In genomic region chr2:222613715-222614331, GRCh38 we compare ENCODE assay signal across 8 cellular contexts. TPM values are rescaled to one million over a fixed set of nuclear protein-coding genes. Genes with fewer than 3 reads are reported as not detected.
A peak's percentile ranks its signal among the peaks of the same experiment; 100 is the strongest.
DNase-seq lines count a peak whose midpoint lies in the region; ATAC-seq, FAIRE-seq and TF ChIP-seq lines count a peak whose summit lies in the region.

No MANE protein-coding gene starts in this region.

- WGBS in A549 (ENCODE audit: missing lambda C conversion rate): 48% methylated on average over 3 of the region's 3 CpGs

- POLR2A ChIA-PET in A549 (lab: Yijun Ruan, JAX): no interaction called here

- no peaks in the 10 kb centered on the region for H3K9me3 ChIP-seq in A549
- no peaks in the 10 kb centered on the region for H3K9me3 ChIP-seq in MM.1S (replicated peaks; ENCODE audit: insufficient read depth, low read length)

- TF ChIP-seq RAD21 in A549 (conservative IDR thresholded peaks at IDR 0.05 in 1 of 2, IDR thresholded peaks at IDR 0.05 in 1 of 2): peak; percentile 64 to 66

- peaks cover 9% of the 10 kb centered on the region; the same call in 1 of the 2 replicates for H3K36me3 ChIP-seq in MM.1S (replicated peaks; ENCODE audit: insufficient read depth, low read length)

- no peaks in the 10 kb centered on the region for H3K4me1 ChIP-seq in A549
- H3K4me1 ChIP-seq in MM.1S (ENCODE audit: low read length): no peaks in the 10 kb centered on the region

- H3K4me3 ChIP-seq in A549 (no peak overlapping the region), GM12865 (ENCODE audit: low read depth, low read length) (no peak overlapping the region), HFF-Myc (replicated peaks; ENCODE audit: low read depth, low read length) (no peak overlapping the region), MM.1S (ENCODE audit: low read length) (no peak overlapping the region)

- no peak for TF ChIP-seq POLR2A in A549 (IDR thresholded peaks at IDR 0.05; ENCODE audit: low read length)

- no peak for FAIRE-seq in A549 (lab: Jason Lieb, UNC)

- peaks cover 4% of the 10 kb centered on the region; the same call in 1 of the 2 replicates for H3F3A ChIP-seq in MM.1S (ENCODE audit: insufficient read depth, low read length)

- TF ChIP-seq CTCF in A549 (IDR thresholded peaks at IDR 0.05) (peak; percentile 75), GM12865 (IDR thresholded peaks at IDR 0.05; ENCODE audit: insufficient read depth, low read depth, low read length, missing control alignments) (peak; percentile 61), HFF-Myc (IDR thresholded peaks at IDR 0.05; ENCODE audit: low read depth, low read length, missing control alignments) (peak; percentile 72), MM.1S (IDR thresholded peaks at IDR 0.05; ENCODE audit: low read length) (peak; percentile 69)

- peak; percentile 92 to 97 for ATAC-seq in A549

- H3K27ac ChIP-seq in A549: no peak overlapping the region
- H3K27ac ChIP-seq in MM.1S (ENCODE audit: low read length): no peak overlapping the region

- no peak overlapping the region for H2AFZ ChIP-seq in MM.1S (ENCODE audit: low read length)

- no peak overlapping the region for H3K9ac ChIP-seq in MM.1S (ENCODE audit: low read length)

- H3K79me2 ChIP-seq in MM.1S (ENCODE audit: low read length): peaks cover 27% of the 10 kb centered on the region

- CTCF ChIA-PET in A549 (lab: Yijun Ruan, JAX): interaction anchor here (0.7 to 1.6 kb wide), 7 partner anchors 11 to 588 kb away, joined by 3 to 5 read pairs (median 4); no protein-coding TSS in a partner anchor

- H3K27me3 ChIP-seq in MM.1S (replicated peaks; ENCODE audit: insufficient read depth, low read length): no peaks in the 10 kb centered on the region

- no peaks in the 10 kb centered on the region; the same call in 1 of the 2 replicates for H4K20me1 ChIP-seq in MM.1S (ENCODE audit: insufficient read depth, low read length)

- DNase-seq in A549 (ENCODE audit: low read depth in 1 of 2, low spot score in 1 of 2) (peak; percentile 66 to 71), GM12865 (ENCODE audit: low read depth) (peak; percentile 57), HFF-Myc (ENCODE audit: extremely low read depth, low read depth) (peak; percentile 22), MM.1S (peak; percentile 51), SHP77 treated with DMSO at 0.1 percent for 48 hours (lab: John Stamatoyannopoulos, UW) (peak; percentile 14), fibroblast of gingiva (ENCODE audit: low read depth) (peak; percentile 56), non-pigmented ciliary epithelial cell (ENCODE audit: low read depth) (peak; percentile 28)
- DNase-seq in activated CD4-positive, CD25-positive, alpha-beta regulatory T cell (lab: John Stamatoyannopoulos, UW): no peak

- TF ChIP-seq EP300 in A549 (IDR thresholded peaks at IDR 0.05): no peak

- H3K9me2 ChIP-seq in MM.1S (replicated peaks; ENCODE audit: insufficient read depth, low read length): no peaks in the 10 kb centered on the region

- H3K4me2 ChIP-seq in A549: no peak overlapping the region
- H3K4me2 ChIP-seq in MM.1S (ENCODE audit: low read depth, low read length): no peak overlapping the region

TF ChIP-seq in A549, 52 proteins besides CTCF, POLR2A, EP300 and RAD21:
- peak; percentile 44; the same call in 1 of the 3 replicates for TF ChIP-seq SMC3 (IDR thresholded peaks at IDR 0.05)
- TF ChIP-seq RARB (CRISPR knock-in tag; IDR thresholded peaks at IDR 0.05): no peak
- TF ChIP-seq CHD2 (IDR thresholded peaks at IDR 0.05; ENCODE audit: low read length, partially characterized antibody): no peak
- TF ChIP-seq E2F6 (IDR thresholded peaks at IDR 0.05; ENCODE audit: borderline replicate concordance, low read depth): no peak

RNA-seq across cellular contexts. Expression of gene FARSB, which starts 42.1 kb away (rescaled TPM):
- polyA plus RNA-seq in A549 (2011; rRNA removed) (67.3 and 77.4 TPM in 2 replicates), A549 (2017; fragmentation: RNase III; extraction: RNeasy Plus Mini Kit Qiagen cat#74134 plus additional on column Dnase treatment) (41.0 to 50.4 TPM (median 42.1 TPM) in 3 replicates)
- 27.6 and 29.2 TPM in 2 replicates for polyA plus RNA-seq in A549 (2012; cell fraction: cytosol; rRNA removed)
- polyA plus RNA-seq in A549 (2012; cell fraction: nucleus; rRNA removed): 13.1 and 18.4 TPM in 2 replicates
- polyA minus RNA-seq in A549 (2011; rRNA and poly(A)+ RNA removed): 28.0 and 31.9 TPM in 2 replicates

RNA-seq across cellular contexts. Expression of gene MOGAT1, which starts 57.6 kb away (rescaled TPM):
- polyA plus RNA-seq in A549 (2011; rRNA removed): not detected in 2 replicates
- polyA plus RNA-seq in A549 (2012; cell fraction: cytosol; rRNA removed): not detected in 2 replicates
- polyA plus RNA-seq in A549 (2012; cell fraction: nucleus; rRNA removed): not detected in 2 replicates
- not detected in 3 replicates for polyA plus RNA-seq in A549 (2017; fragmentation: RNase III; extraction: RNeasy Plus Mini Kit Qiagen cat#74134 plus additional on column Dnase treatment)
- not detected in 2 replicates for polyA minus RNA-seq in A549 (2011; rRNA and poly(A)+ RNA removed)

Comparison
In these comparisons a context has a peak if more than half of its experiments do, and no peak if none do; other contexts are left out.
1. DNase-seq: peak in A549 (2 of 2), GM12865 (single experiment), HFF-Myc (single experiment), MM.1S (single experiment), SHP77 treated with DMSO at 0.1 percent for 48 hours (single experiment), fibroblast of gingiva (single experiment) and non-pigmented ciliary epithelial cell (single experiment); none in activated CD4-positive, CD25-positive, alpha-beta regulatory T cell (0 of 4).
2. Peak in every context shown above with its lines, with median percentiles within 50 percentile points of each other: CTCF ChIP-seq.